Comparison of ENCODE assay signal across 17 cellular contexts in the genomic region with DNA sequence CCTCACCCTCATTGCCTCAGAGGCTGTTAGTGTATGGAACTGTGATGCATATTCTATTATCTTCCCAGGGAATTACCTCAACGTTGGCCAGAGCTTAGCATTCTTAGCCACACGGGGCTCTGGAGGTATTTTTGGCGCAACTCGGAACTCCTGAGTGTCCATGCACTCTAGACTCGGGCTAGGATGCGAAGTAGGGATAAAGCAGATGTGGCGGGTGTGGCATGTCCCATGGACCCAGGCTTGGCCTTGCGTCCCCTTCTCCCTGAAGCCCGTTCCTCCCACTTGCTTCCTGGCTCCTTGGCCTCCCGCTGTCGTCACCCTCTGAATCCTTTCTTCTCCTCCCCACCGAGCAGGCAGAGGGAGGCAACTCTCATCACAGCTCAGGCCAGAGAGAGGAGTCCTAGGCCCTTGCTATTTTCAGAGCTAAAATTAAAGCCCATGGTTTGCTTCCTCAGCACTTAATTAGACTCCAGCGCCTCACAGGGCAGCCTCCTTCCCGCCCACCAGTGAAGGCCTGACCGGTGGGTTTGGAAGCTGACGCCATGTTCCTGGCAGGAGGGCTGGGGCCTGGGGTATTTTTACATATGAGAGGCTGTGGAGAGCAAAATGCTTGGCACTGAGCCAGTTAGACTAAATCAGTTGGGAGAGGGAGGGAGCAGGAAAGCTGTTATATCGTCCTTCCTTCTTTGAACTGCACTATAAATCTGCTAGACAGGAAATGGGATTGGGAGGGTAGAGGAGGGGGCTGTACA.
DNase-seq lines count a peak whose midpoint lies in the region; ATAC-seq and TF ChIP-seq lines count a peak whose summit lies in the region.
"Had no signal": no experiment of that assay in that cellular context is flagged by ENCODE, and none has a peak within 500 bp of the region (broad histone marks: within the 10 kb centered on the region; RNA-seq: fewer than 3 reads in every experiment).

No MANE protein-coding gene starts in this region.

- H3K27ac ChIP-seq in RWPE1 (0 out of 2 replicates have a peak overlapping the region, but pooled peaks have one; percentile 1), right cardiac atrium (ENCODE audit: low read length) (peak overlapping the region; percentile 51), thoracic aorta (peak overlapping the region; percentile 30 to 56), H9 (ENCODE audit: insufficient read length, low read depth, low read length) (no peak overlapping the region), foreskin keratinocyte (no peak overlapping the region)
- H3K27ac ChIP-seq: right lobe of liver, testis had no signal

- POLR2A ChIA-PET in RWPE1 (lab: Yijun Ruan, JAX; ENCODE audit: low non-redundant PET), result no interaction called here

- H3K4me2 ChIP-seq in H9 (ENCODE audit: insufficient read depth, insufficient read length, low read length), result no peak overlapping the region

- no peaks in the 10 kb centered on the region for H3K23me2 ChIP-seq in H9 (ENCODE audit: insufficient read length, low read depth, low read length, poor library complexity, severe bottlenecking)

- no peak overlapping the region for H3K9ac ChIP-seq in H9 (ENCODE audit: extremely low read depth, insufficient read length, low read length)

- no peak overlapping the region for H3K14ac ChIP-seq in H9 (ENCODE audit: insufficient read depth, low read length)

- H3K4me3 Mint-ChIP-seq in H9, result no peak overlapping the region
- H3K4me3 Mint-ChIP-seq: HFFc6, IgD-negative memory B cell, T-cell had no signal

- H2AK5ac ChIP-seq in H9 (ENCODE audit: insufficient read length, low read length), result no peak overlapping the region

- CTCF ChIA-PET in RWPE1 (lab: Yijun Ruan, JAX), result no interaction called here

- peaks cover 2% of the 10 kb centered on the region for H3K27me3 Mint-ChIP-seq in H9 (ENCODE audit: low read depth)
- H3K27me3 Mint-ChIP-seq: IgD-negative memory B cell, T-cell had no signal

- peak; percentile 68 to 70 for ATAC-seq in right cardiac atrium
- no peak for ATAC-seq in thoracic aorta (ENCODE audit: insufficient number of reproducible peaks, low FRiP score, low read depth)
- ATAC-seq in foreskin keratinocyte, result no peak
- no peak for ATAC-seq in GM18502 (IDR thresholded peaks at IDR 0.05; ENCODE audit: poor library complexity, unreplicated experiment)
- ATAC-seq: T-cell had no signal

- H2BK120ac ChIP-seq in H9 (ENCODE audit: low read depth, low read length, poor library complexity, severe bottlenecking), result no peak overlapping the region

- H3K79me1 ChIP-seq in H9 (ENCODE audit: insufficient read depth, low read depth, low read length, poor library complexity, severe bottlenecking), result no peaks in the 10 kb centered on the region

- DNase-seq in DMS79 treated with DMSO at 0.1 percent for 48 hours (lab: John Stamatoyannopoulos, UW), result peak; percentile 12
- DNase-seq in DMS79 (lab: John Stamatoyannopoulos, UW), result no peak
- no peak for DNase-seq in RWPE1 (ENCODE audit: low spot score)
- peak; percentile 60 to 81 (median 72) for DNase-seq in right cardiac atrium
- DNase-seq in thoracic aorta (ENCODE audit: low spot score), result no peak
- DNase-seq in H9, result no peak
- no peak for DNase-seq in foreskin keratinocyte
- DNase-seq: 8988T; activated CD4-positive, alpha-beta T cell treated with anti-CD3 and anti-CD28 coated beads for 4 hours; HFFc6; right lobe of liver; T-cell; testis had no signal

- no peak overlapping the region for H3K4ac ChIP-seq in H9 (ENCODE audit: low read depth, low read length)

- H2AFZ ChIP-seq in H9 (ENCODE audit: low read length), result no peak overlapping the region

- intact Hi-C loops in right cardiac atrium (cut with DNase I), result no loop called here

- H4K91ac ChIP-seq in H9 (ENCODE audit: insufficient read length, low read depth, low read length), result no peak overlapping the region

- H4K20me1 ChIP-seq in H9 (ENCODE audit: control insufficient read depth, insufficient read depth, insufficient read length), result no peaks in the 10 kb centered on the region

- H3T11ph ChIP-seq in H9 (ENCODE audit: low read length), result no peak overlapping the region

- peaks cover 5 to 26% (median 17%) of the 10 kb centered on the region in 3 experiments for H3K36me3 Mint-ChIP-seq in H9 (ENCODE audit: insufficient read depth in 1 of 3, low read depth in 3 of 3)

- no peak overlapping the region for H3K23ac ChIP-seq in H9 (ENCODE audit: insufficient read length, low read depth, low read length)

- no peak overlapping the region for H2BK20ac ChIP-seq in H9 (ENCODE audit: low read depth, low read length, poor library complexity, severe bottlenecking)

- H4K8ac ChIP-seq in H9 (replicated peaks; ENCODE audit: insufficient read length, low read depth, low read length), result no peak overlapping the region

- 42% methylated on average over 17 of the region's 17 CpGs for WGBS in right cardiac atrium
- no CpG with 5 or more reads among the region's 17 CpGs for WGBS in H9 (ENCODE audit: extremely low coverage, insufficient read length, low lambda C conversion rate)

- TF ChIP-seq CTCF in RWPE1 (conservative IDR thresholded peaks at IDR 0.05; ENCODE audit: low read depth) (no peak), thoracic aorta (IDR thresholded peaks at IDR 0.05) (no peak), H9 (conservative IDR thresholded peaks at IDR 0.05) (no peak), foreskin keratinocyte (conservative IDR thresholded peaks at IDR 0.05) (no peak)

- peaks cover 17% of the 10 kb centered on the region in 2 experiments for H3K9me3 Mint-ChIP-seq in H9

- H3K27me3 ChIP-seq in right cardiac atrium (ENCODE audit: control insufficient read depth, insufficient read depth) (no peaks in the 10 kb centered on the region), thoracic aorta (replicated peaks; ENCODE audit: insufficient read depth) (no peaks in the 10 kb centered on the region), H9 (ENCODE audit: insufficient read depth, low read length) (no peaks in the 10 kb centered on the region), foreskin keratinocyte (no peaks in the 10 kb centered on the region)
- H3K27me3 ChIP-seq: breast epithelium, right lobe of liver, testis had no signal

- H2BK5ac ChIP-seq in H9 (ENCODE audit: insufficient read length, low read length), result no peak overlapping the region

- H3K4me1 ChIP-seq in right cardiac atrium (ENCODE audit: control insufficient read depth, insufficient read depth, low read length) (peaks cover 9% of the 10 kb centered on the region), thoracic aorta (ENCODE audit: control insufficient read depth in 1 of 2, low read depth in 2 of 2) (peaks cover 12 to 62% of the 10 kb centered on the region in 2 donors), H9 (ENCODE audit: insufficient read depth, low read length) (no peaks in the 10 kb centered on the region), foreskin keratinocyte (no peaks in the 10 kb centered on the region)
- H3K4me1 ChIP-seq: right lobe of liver, testis had no signal

- H3K18ac ChIP-seq in H9 (ENCODE audit: insufficient read length, low read depth, low read length), result no peak overlapping the region

- no peaks in the 10 kb centered on the region for H3K36me3 ChIP-seq in thoracic aorta
- H3K36me3 ChIP-seq: breast epithelium, right lobe of liver had no signal

- H3K27ac Mint-ChIP-seq in H9, result peak overlapping the region in 1 of 3 experiments; percentile 85; a peak in 2 of 7 replicates
- H3K27ac Mint-ChIP-seq: activated T-helper 2 cell treated with anti-CD3 and anti-CD28 coated beads, Interferon-gamma antibody, Interleukin-2, Interleukin-4, amounts not matched to agents 10 μg/mL and 5 μg/mL and 100 μg/mL, durations not matched to agents 14 hours and 24 hours and 36 hours; HFFc6; IgD-negative memory B cell; T-cell had no signal

- H3K4me3 ChIP-seq in right cardiac atrium (ENCODE audit: low read length) (no peak overlapping the region), thoracic aorta (no peak overlapping the region)
- H3K4me3 ChIP-seq: breast epithelium, right lobe of liver, testis had no signal

- H2BK12ac ChIP-seq in H9 (ENCODE audit: insufficient read length, low read depth, low read length), result no peak overlapping the region

- H3K56ac ChIP-seq in H9 (ENCODE audit: insufficient read length, low read depth, low read length), result no peak overlapping the region

- H3K4me1 Mint-ChIP-seq in H9, result peaks cover 18 to 20% of the 10 kb centered on the region in 2 experiments
- H3K4me1 Mint-ChIP-seq: IgD-negative memory B cell, T-cell had no signal

- no peak overlapping the region for H4K5ac ChIP-seq in H9 (ENCODE audit: insufficient read length, low read depth, low read length)

- H3K79me2 ChIP-seq in H9 (ENCODE audit: insufficient read depth, low read length), result no peaks in the 10 kb centered on the region

- H2BK15ac ChIP-seq in H9 (ENCODE audit: low read depth, low read length), result no peak overlapping the region

- H3K9me3 ChIP-seq in right cardiac atrium (ENCODE audit: control insufficient read depth, low read length) (no peaks in the 10 kb centered on the region), thoracic aorta (peaks cover 15% of the 10 kb centered on the region), H9 (ENCODE audit: control insufficient read depth, low read depth, low read length) (no peaks in the 10 kb centered on the region)
- H3K9me3 ChIP-seq: right lobe of liver, testis had no signal

Comparison
In these comparisons a context has a peak if more than half of its experiments do, and no peak if none do; other contexts are left out.
1. DNase-seq: peak in DMS79 treated with DMSO at 0.1 percent for 48 hours (single experiment) and right cardiac atrium (3 of 3); none in DMS79 (single experiment), RWPE1 (single experiment), thoracic aorta (single experiment), H9 (single experiment) and foreskin keratinocyte (0 of 2).
2. H3K27ac ChIP-seq: peak in RWPE1 (single experiment), right cardiac atrium (single experiment) and thoracic aorta (2 of 2); none in H9 (single experiment) and foreskin keratinocyte (single experiment).
3. ATAC-seq: peak in right cardiac atrium (2 of 2); none in thoracic aorta (single experiment), foreskin keratinocyte (single experiment) and GM18502 (single experiment).